Comparison of ENCODE assay signal across 11 cellular contexts in the genomic region with DNA sequence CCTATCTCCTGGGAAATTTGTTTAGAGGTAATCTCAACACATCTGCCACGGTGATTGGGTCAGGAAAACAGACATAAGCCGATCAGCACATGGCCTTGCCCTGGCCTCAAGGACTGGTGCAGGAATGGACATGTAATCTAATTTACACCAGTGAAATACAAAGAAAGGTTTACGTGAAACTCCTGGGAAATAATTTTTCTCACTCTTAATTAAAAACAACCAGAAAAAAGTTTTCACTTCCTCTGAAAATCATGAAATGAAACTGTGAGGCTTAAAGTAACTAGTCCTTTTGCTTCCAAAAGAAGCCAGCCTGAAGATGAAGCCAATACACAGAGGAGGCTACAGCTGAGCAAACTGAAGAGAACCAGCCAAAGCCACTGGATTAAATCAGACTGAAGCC.
DNase-seq lines count a peak whose midpoint lies in the region; ATAC-seq and TF ChIP-seq lines count a peak whose summit lies in the region.
"Had no signal": no experiment of that assay in that cellular context is flagged by ENCODE, and none has a peak within 500 bp of the region (broad histone marks: within the 10 kb centered on the region; RNA-seq: fewer than 3 reads in every experiment).

No MANE protein-coding gene starts in this region.

- H3K4me1 Mint-ChIP-seq in type B pancreatic cell (ENCODE audit: unreplicated experiment), result peaks cover 20% of the 10 kb centered on the region

- peak; percentile 95 for ATAC-seq in GM18511 (IDR thresholded peaks at IDR 0.05; ENCODE audit: unreplicated experiment)
- ATAC-seq in GM21576 (IDR thresholded peaks at IDR 0.05; ENCODE audit: unreplicated experiment), result peak; percentile 97
- peak; percentile 95 for ATAC-seq in HG03378 (IDR thresholded peaks at IDR 0.05; ENCODE audit: unreplicated experiment)

- H3K4me1 ChIP-seq in Peyer's patch, result peaks cover 0 to 12% (median 0%) of the 10 kb centered on the region in 4 donors

- no peaks in the 10 kb centered on the region for H3K9me3 Mint-ChIP-seq in type B pancreatic cell
- H3K9me3 Mint-ChIP-seq: activated naive CD4-positive, alpha-beta T cell treated with anti-CD3 and anti-CD28 coated beads for 36 hours; naive B cell; T-helper 1 cell treated with Interleukin-12 subunit alpha and Interleukin-12 subunit beta and Interleukin-4 antibody, amounts not matched to agents 30 μg/mL and 1 μg/mL, for 36 hours had no signal

- no peaks in the 10 kb centered on the region for H3K9me3 ChIP-seq in Peyer's patch

- peaks cover 59% of the 10 kb centered on the region for H3K27me3 Mint-ChIP-seq in type B pancreatic cell

- no peak overlapping the region for H3K4me3 Mint-ChIP-seq in type B pancreatic cell
- H3K4me3 Mint-ChIP-seq: activated naive CD4-positive, alpha-beta T cell treated with anti-CD3 and anti-CD28 coated beads for 36 hours; T-helper 1 cell treated with Interleukin-12 subunit alpha and Interleukin-12 subunit beta and Interleukin-4 antibody, amounts not matched to agents 30 μg/mL and 1 μg/mL, for 36 hours had no signal

- H3K27ac Mint-ChIP-seq in type B pancreatic cell, result no peak overlapping the region
- H3K27ac Mint-ChIP-seq: activated naive CD4-positive, alpha-beta T cell treated with anti-CD3 and anti-CD28 coated beads for 36 hours; T-helper 1 cell treated with Interleukin-12 subunit alpha and Interleukin-12 subunit beta and Interleukin-4 antibody, amounts not matched to agents 30 μg/mL and 1 μg/mL, for 36 hours had no signal

- H3K27ac ChIP-seq in epithelial cell of prostate (peak overlapping the region; percentile 52), Peyer's patch (peak overlapping the region in 2 of 4 donors; percentile 45 to 53)

- no peaks in the 10 kb centered on the region for H3K27me3 ChIP-seq in Peyer's patch

- DNase-seq in epithelial cell of prostate (ENCODE audit: low read depth, low spot score) (no peak), type B pancreatic cell (ENCODE audit: extremely low spot score, unreplicated experiment) (no peak), Peyer's patch (no peak), DMS79 treated with DMSO at 0.1 percent for 48 hours (lab: John Stamatoyannopoulos, UW) (no peak), DMS79 (lab: John Stamatoyannopoulos, UW) (no peak)
- DNase-seq: activated naive CD4-positive, alpha-beta T cell treated with anti-CD3 and anti-CD28 coated beads for 36 hours; naive B cell had no signal

- no peaks in the 10 kb centered on the region for H3K36me3 ChIP-seq in Peyer's patch

- no peak overlapping the region for H3K4me3 ChIP-seq in Peyer's patch

- no peak for TF ChIP-seq POLR2A in Peyer's patch (IDR thresholded peaks at IDR 0.05)

- H3K36me3 Mint-ChIP-seq in type B pancreatic cell, result no peaks in the 10 kb centered on the region
- H3K36me3 Mint-ChIP-seq: naive B cell had no signal

- TF ChIP-seq CTCF in type B pancreatic cell (conservative IDR thresholded peaks at IDR 0.05) (no peak), Peyer's patch (IDR thresholded peaks at IDR 0.05) (no peak)
